ENCODE assay signal across 10 cellular contexts in the genomic region with DNA sequence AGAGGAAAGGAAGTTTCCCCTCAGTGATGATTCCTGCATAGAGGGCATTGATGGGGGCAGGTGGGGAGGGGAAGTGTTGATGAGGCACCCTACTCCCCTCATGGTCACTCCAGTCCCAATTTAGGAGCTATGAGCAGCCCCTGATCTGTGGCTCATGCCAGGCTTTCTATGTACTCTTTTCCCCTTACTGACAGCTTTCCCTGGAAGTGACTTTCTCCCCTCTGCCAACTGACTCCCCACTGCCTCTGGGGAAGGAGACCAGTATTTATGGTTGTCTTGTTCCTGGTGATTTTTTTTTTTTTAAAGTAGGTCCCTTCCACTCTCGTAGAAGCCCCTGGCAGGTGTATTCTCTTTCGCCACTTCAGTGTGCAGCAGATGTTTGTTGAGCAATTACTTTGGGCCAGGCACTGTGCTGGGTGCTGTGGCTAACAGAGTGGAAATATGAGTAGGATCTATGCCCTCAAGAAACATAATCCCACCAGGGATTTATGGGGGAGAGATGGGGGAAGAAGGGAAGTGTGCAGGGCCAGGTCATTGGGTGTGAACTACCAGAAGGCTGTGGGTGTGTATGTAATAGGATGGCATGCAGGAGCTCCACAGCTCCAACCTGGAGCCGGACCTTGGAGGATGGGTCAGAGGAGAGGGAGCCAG. TPM values are rescaled to one million over a fixed set of nuclear protein-coding genes. Genes with fewer than 3 reads are reported as not detected.
A peak's percentile ranks its signal among the peaks of the same experiment; 100 is the strongest.
DNase-seq lines count a peak whose midpoint lies in the region; ATAC-seq and TF ChIP-seq lines count a peak whose summit lies in the region.
"Had no signal": no experiment of that assay in that cellular context is flagged by ENCODE, and none has a peak within 500 bp of the region (broad histone marks: within the 10 kb centered on the region; RNA-seq: fewer than 3 reads in every experiment).

No MANE protein-coding gene starts in this region.

- intact Hi-C loops in OCI-LY7 (cut with micrococcal nuclease; ENCODE audit: unreplicated experiment) = loop anchor here (10.0 kb wide), 2 partner anchors 201 to 379 kb away; a partner anchor contains a TSS
- intact Hi-C loops in activated CD4-positive, alpha-beta memory T cell treated with anti-CD3 and anti-CD28 coated beads for 36 hours (cut with micrococcal nuclease) = no loop called here

- no peak for TF ChIP-seq POLR2A in gastroesophageal sphincter (IDR thresholded peaks at IDR 0.05)

- no peaks in the 10 kb centered on the region for H3K36me3 ChIP-seq in GM23338 (ENCODE audit: insufficient read depth)
- no peaks in the 10 kb centered on the region for H3K36me3 ChIP-seq in OCI-LY7 (ENCODE audit: insufficient read depth, low read length)
- H3K36me3 ChIP-seq in gastroesophageal sphincter = no peaks in the 10 kb centered on the region
- H3K36me3 ChIP-seq: brain microvascular endothelial cell had no signal

- H3K9me3 ChIP-seq in OCI-LY7 (ENCODE audit: low read length) = no peaks in the 10 kb centered on the region
- no peaks in the 10 kb centered on the region for H3K9me3 ChIP-seq in gastroesophageal sphincter

- H3K27ac ChIP-seq in GM23338 (ENCODE audit: low read depth) = no peak overlapping the region
- H3K27ac ChIP-seq in OCI-LY7 (ENCODE audit: low read depth, low read length, poor library complexity, severe bottlenecking) = no peak overlapping the region
- peak overlapping the region in 3 of 4 donors; percentile 74 to 91 (median 82) for H3K27ac ChIP-seq in gastroesophageal sphincter
- H3K27ac ChIP-seq: brain microvascular endothelial cell had no signal

- peaks cover 6% of the 10 kb centered on the region for H3F3A ChIP-seq in GM23338 (replicated peaks; ENCODE audit: low read depth)

- TF ChIP-seq CTCF in GM23338 (conservative IDR thresholded peaks at IDR 0.05; ENCODE audit: low read depth in 2 of 2) = no peak
- no peak for TF ChIP-seq CTCF in OCI-LY7 (conservative IDR thresholded peaks at IDR 0.05; ENCODE audit: low read length)
- TF ChIP-seq CTCF in gastroesophageal sphincter (IDR thresholded peaks at IDR 0.05) = no peak
- no peak for TF ChIP-seq CTCF in retinal pigment epithelial cell (conservative IDR thresholded peaks at IDR 0.05; ENCODE audit: low read depth, low read length)

- peaks cover 2% of the 10 kb centered on the region; the same call in 1 of the 3 replicates for H3K36me3 Mint-ChIP-seq in GM23338 (ENCODE audit: low read depth)
- no peaks in the 10 kb centered on the region for H3K36me3 Mint-ChIP-seq in activated CD4-positive, alpha-beta memory T cell treated with anti-CD3 and anti-CD28 coated beads for 36 hours
- peaks cover 0 to 6% of the 10 kb centered on the region in 2 donors for H3K36me3 Mint-ChIP-seq in activated naive CD4-positive, alpha-beta T cell treated with anti-CD3 and anti-CD28 coated beads, Interleukin-2, amount 50 U/mL, for 72 hours

- POLR2A ChIA-PET in OCI-LY7 (lab: Charles Lee) = interaction anchor here (1.2 kb wide), 1 partner anchor 9 kb away, joined by 5 read pairs; no protein-coding TSS in a partner anchor
- POLR2A ChIA-PET in activated CD4-positive, alpha-beta memory T cell treated with anti-CD3 and anti-CD28 coated beads for 36 hours (lab: Charles Lee) = no interaction called here

- ATAC-seq in GM23338 (no peak), gastroesophageal sphincter (no peak), GM21786 (IDR thresholded peaks at IDR 0.05; ENCODE audit: unreplicated experiment) (no peak)
- ATAC-seq in activated naive CD4-positive, alpha-beta T cell treated with anti-CD3 and anti-CD28 coated beads, Interleukin-2, amount 50 U/mL, for 72 hours = no peak

- H2AFZ ChIP-seq in GM23338 (no peak overlapping the region), OCI-LY7 (ENCODE audit: low read length) (no peak overlapping the region)

- DNase-seq in GM23338 (ENCODE audit: low spot score) (no peak), OCI-LY7 (ENCODE audit: low spot score) (no peak), retinal pigment epithelial cell (ENCODE audit: low read depth) (no peak), iPS-NIHi7 (ENCODE audit: extremely low spot score) (no peak)
- DNase-seq in activated CD4-positive, alpha-beta memory T cell treated with anti-CD3 and anti-CD28 coated beads for 36 hours = no peak
- no peak for DNase-seq in activated naive CD4-positive, alpha-beta T cell treated with anti-CD3 and anti-CD28 coated beads, Interleukin-2, amount 50 U/mL, for 72 hours (ENCODE audit: low spot score in 2 of 2)
- DNase-seq: brain microvascular endothelial cell, occipital lobe had no signal

- no peak overlapping the region; the same call in 2 of the 3 replicates for H3K4me3 Mint-ChIP-seq in GM23338
- no peak overlapping the region for H3K4me3 Mint-ChIP-seq in activated CD4-positive, alpha-beta memory T cell treated with anti-CD3 and anti-CD28 coated beads for 36 hours

- WGBS in gastroesophageal sphincter (ENCODE audit: low coverage in 1 of 2), 2 donors = 76 to 80% methylated on average over 1 to 2 of the region's 3 CpGs

- H3K9me3 Mint-ChIP-seq in GM23338 = no peaks in the 10 kb centered on the region
- no peaks in the 10 kb centered on the region for H3K9me3 Mint-ChIP-seq in activated CD4-positive, alpha-beta memory T cell treated with anti-CD3 and anti-CD28 coated beads for 36 hours
- H3K9me3 Mint-ChIP-seq in activated naive CD4-positive, alpha-beta T cell treated with anti-CD3 and anti-CD28 coated beads, Interleukin-2, amount 50 U/mL, for 72 hours = no peaks in the 10 kb centered on the region

- H4K20me1 ChIP-seq in GM23338 (replicated peaks; ENCODE audit: insufficient read depth) (peaks cover 27% of the 10 kb centered on the region), OCI-LY7 (ENCODE audit: insufficient read depth, low read length) (no peaks in the 10 kb centered on the region)

- peaks cover 32% of the 10 kb centered on the region for H3K4me1 Mint-ChIP-seq in GM23338
- H3K4me1 Mint-ChIP-seq in activated CD4-positive, alpha-beta memory T cell treated with anti-CD3 and anti-CD28 coated beads for 36 hours (ENCODE audit: low read depth) = peaks cover 14% of the 10 kb centered on the region

- H3K4me2 ChIP-seq in GM23338 = no peak overlapping the region; the same call in 1 of the 2 replicates
- H3K4me2 ChIP-seq in OCI-LY7 (ENCODE audit: low read length) = peak overlapping the region; percentile 88; the same call in 1 of the 2 replicates

- H3K4me3 ChIP-seq in GM23338 (peak overlapping the region; percentile 86; the same call in 1 of the 2 replicates), OCI-LY7 (ENCODE audit: low read depth, low read length, poor library complexity, severe bottlenecking) (no peak overlapping the region), gastroesophageal sphincter (peak overlapping the region in 1 of 2 donors; percentile 74), retinal pigment epithelial cell (ENCODE audit: low read length) (peak overlapping the region; percentile 100)

- H3K4me1 ChIP-seq in GM23338 (ENCODE audit: insufficient read depth) (peaks cover 21% of the 10 kb centered on the region), OCI-LY7 (ENCODE audit: insufficient read depth, low read length, poor library complexity, severe bottlenecking) (peaks cover 36% of the 10 kb centered on the region), gastroesophageal sphincter (peaks cover 0 to 68% (median 19%) of the 10 kb centered on the region in 3 donors)

- peaks cover 39% of the 10 kb centered on the region for H3K27me3 ChIP-seq in GM23338 (ENCODE audit: insufficient read depth)
- no peaks in the 10 kb centered on the region for H3K27me3 ChIP-seq in gastroesophageal sphincter
- H3K27me3 ChIP-seq: brain microvascular endothelial cell had no signal

- BruUV-seq in OCI-LY7 (replicated peaks; lab: Mats Ljungman, UMichigan) = no TSS peak

- CTCF ChIA-PET in OCI-LY7 (lab: Charles Lee; ENCODE audit: unreplicated experiment) = interaction anchor here (0.5 to 0.7 kb wide), 2 partner anchors 9 to 73 kb away, joined by 3 to 4 read pairs; no protein-coding TSS in a partner anchor
- CTCF ChIA-PET in activated CD4-positive, alpha-beta memory T cell treated with anti-CD3 and anti-CD28 coated beads for 36 hours (lab: Charles Lee) = interaction anchor here (1.0 to 1.2 kb wide), 2 partner anchors 14 to 17 kb away, joined by 3 read pairs; no protein-coding TSS in a partner anchor

- no peak for TF ChIP-seq EP300 in gastroesophageal sphincter (IDR thresholded peaks at IDR 0.05)

- H3K9me2 ChIP-seq in GM23338 (ENCODE audit: insufficient read depth) = no peaks in the 10 kb centered on the region
- H3K9me2 ChIP-seq in OCI-LY7 (ENCODE audit: insufficient read depth, low read length) = no peaks in the 10 kb centered on the region

- peaks cover 39% of the 10 kb centered on the region for H3K27me3 Mint-ChIP-seq in GM23338 (ENCODE audit: insufficient read depth, low read depth, poor library complexity)
- H3K27me3 Mint-ChIP-seq in activated CD4-positive, alpha-beta memory T cell treated with anti-CD3 and anti-CD28 coated beads for 36 hours = peaks cover 19% of the 10 kb centered on the region

- H3K79me2 ChIP-seq in GM23338 (replicated peaks; ENCODE audit: insufficient read depth) = peaks cover 15% of the 10 kb centered on the region
- no peaks in the 10 kb centered on the region for H3K79me2 ChIP-seq in OCI-LY7 (ENCODE audit: insufficient read depth, low read depth, low read length)

- no peak overlapping the region for H3K27ac Mint-ChIP-seq in GM23338
- no peak overlapping the region for H3K27ac Mint-ChIP-seq in activated CD4-positive, alpha-beta memory T cell treated with anti-CD3 and anti-CD28 coated beads for 36 hours
- no peak overlapping the region for H3K27ac Mint-ChIP-seq in activated naive CD4-positive, alpha-beta T cell treated with anti-CD3 and anti-CD28 coated beads, Interleukin-2, amount 50 U/mL, for 72 hours

TF ChIP-seq in GM23338, 12 proteins besides CTCF, POLR2A, EP300 and RAD21 (continues in another document):
- no peak for TF ChIP-seq NANOG (IDR thresholded peaks at IDR 0.05; ENCODE audit: borderline replicate concordance)

RNA-seq across cellular contexts. Expression of a gene that starts 3.4 kb away (rescaled TPM):
- 11.9 and 15.7 TPM in 2 replicates for total RNA-seq in GM23338 (2014; rRNA removed; shearing (Covaris generic))
- 1.6 and 2.1 TPM in 2 replicates for polyA plus RNA-seq in GM23338 (2016; fragmentation: Nextera tagmentation; extraction: Ambion mirVana)
- 15.3 and 16.1 TPM in 2 replicates for total RNA-seq in OCI-LY7 (2014; rRNA removed; shearing (Covaris generic))
- total RNA-seq in OCI-LY7 (2022) (11.8 and 14.6 TPM in 2 replicates), gastroesophageal sphincter (10 to 100 TPM in 3 of 4 donors, 1 to 10 TPM in 1; 9.9 to 11.2 (median 10.9) TPM)
- under 1 TPM; 0.07 to 0.24 TPM for total RNA-seq in activated CD4-positive, alpha-beta memory T cell treated with anti-CD3 and anti-CD28 coated beads for 36 hours
- total RNA-seq in activated naive CD4-positive, alpha-beta T cell treated with anti-CD3 and anti-CD28 coated beads, Interleukin-2, amount 50 U/mL, for 72 hours = under 1 TPM; 0.20 to 0.70 TPM

Comparison
In these comparisons a context has a peak if more than half of its experiments do, and no peak if none do; other contexts are left out.
1. H3K27ac ChIP-seq: peak in gastroesophageal sphincter (3 of 4); none in GM23338 (single experiment) and OCI-LY7 (single experiment).